Comparison of ENCODE assay signal across 8 cellular contexts in genomic region chr11:66607126-66607834, GRCh38. TPM values are rescaled to one million over a fixed set of nuclear protein-coding genes. Genes with fewer than 3 reads are reported as not detected.
DNase-seq lines count a peak whose midpoint lies in the region; ATAC-seq, FAIRE-seq and TF ChIP-seq lines count a peak whose summit lies in the region.

No MANE protein-coding gene starts in this region.

- no peaks in the 10 kb centered on the region for H3K9me3 ChIP-seq in adipocyte (ENCODE audit: control insufficient read depth, low read length)
- no peaks in the 10 kb centered on the region for H3K9me3 ChIP-seq in left ventricle myocardium inferior (replicated peaks)
- H3K9me3 ChIP-seq in small intestine (ENCODE audit: control insufficient read depth, low read depth): no peaks in the 10 kb centered on the region

- no peaks in the 10 kb centered on the region for H3K27me3 ChIP-seq in adipocyte (replicated peaks; ENCODE audit: control insufficient read depth, insufficient read depth, low read length)
- no peaks in the 10 kb centered on the region for H3K27me3 ChIP-seq in left ventricle myocardium inferior (ENCODE audit: low read depth)
- H3K27me3 ChIP-seq in small intestine (ENCODE audit: control insufficient read depth in 2 of 2, insufficient read depth in 2 of 2, low read length in 2 of 2): no peaks in the 10 kb centered on the region

- 10 to 38% (median 29%) methylated on average over 8 of the region's 8 CpGs for WGBS in small intestine, 3 donors

- no peak for ATAC-seq in HG02571 (IDR thresholded peaks at IDR 0.05; ENCODE audit: unreplicated experiment)

- H3K36me3 ChIP-seq in adipocyte (ENCODE audit: control insufficient read depth, insufficient read depth, low read length, severe bottlenecking) (peaks cover 18% of the 10 kb centered on the region), left ventricle myocardium inferior (peaks cover 23% of the 10 kb centered on the region), small intestine (ENCODE audit: control insufficient read depth in 2 of 2, insufficient read depth in 2 of 2, low read length in 2 of 2) (peaks cover 0 to 2% of the 10 kb centered on the region in 2 donors)

- DNase-seq in GM04503 (ENCODE audit: low read depth) (peak; percentile 65), adipocyte (ENCODE audit: low read depth) (peak; percentile 72), left ventricle myocardium inferior (peak; percentile 51), small intestine (peak; percentile 91), activated gamma-delta T cell treated with Interleukin-2 at 50 U/mL for 16 hours (no peak), OCI-M1 (lab: John Stamatoyannopoulos, UW) (no peak)
- no peak for DNase-seq in activated CD4-positive, alpha-beta T cell treated with anti-CD3 and anti-CD28 coated beads, Interleukin-2, amount 50 U/mL, for 48 hours

- intact Hi-C loops in left ventricle myocardium inferior (cut with micrococcal nuclease): no loop called here

- peak overlapping the region; percentile 39 for H3K9ac ChIP-seq in adipocyte (ENCODE audit: low read length)

- FAIRE-seq in small intestine (lab: Jason Lieb, UNC): no peak

- H3K4me3 ChIP-seq in adipocyte (ENCODE audit: low read length): no peak overlapping the region
- H3K4me3 ChIP-seq in left ventricle myocardium inferior: no peak overlapping the region
- no peak overlapping the region for H3K4me3 ChIP-seq in small intestine (ENCODE audit: low read depth in 1 of 2, low read length in 2 of 2)

- no peak for TF ChIP-seq CTCF in left ventricle myocardium inferior (IDR thresholded peaks at IDR 0.05; ENCODE audit: borderline replicate concordance)

- H3K4me1 ChIP-seq in adipocyte (ENCODE audit: control insufficient read depth, insufficient read depth, low read length) (peaks cover 27% of the 10 kb centered on the region), left ventricle myocardium inferior (peaks cover 20% of the 10 kb centered on the region), small intestine (ENCODE audit: control insufficient read depth in 2 of 2, insufficient read depth in 1 of 2, low read depth in 1 of 2, low read length in 1 of 2) (no peaks in the 10 kb centered on the region)

- H3K27ac ChIP-seq in left ventricle myocardium inferior (replicated peaks): peak overlapping the region; percentile 39
- peak overlapping the region; percentile 16 to 80 for H3K27ac ChIP-seq in small intestine (ENCODE audit: low read depth in 1 of 2, low read length in 1 of 2)

RNA-seq across cellular contexts. Expression of gene RBM14, which starts 9.2 kb away (rescaled TPM):
- total RNA-seq in left ventricle myocardium inferior: 37.9 TPM
- polyA plus RNA-seq in small intestine: 10 to 100 TPM; 17.0 to 39.0 (median 26.2) TPM

RNA-seq across cellular contexts. Expression of gene CCS, which starts 14.3 kb away (rescaled TPM):
- total RNA-seq in left ventricle myocardium inferior: 25.3 TPM
- polyA plus RNA-seq in small intestine: 10 to 100 TPM; 35.0 to 100.0 (median 82.4) TPM

RNA-seq across cellular contexts. Expression of gene CCDC87, which starts 14.4 kb away (rescaled TPM):
- 0.41 TPM for total RNA-seq in left ventricle myocardium inferior
- polyA plus RNA-seq in small intestine: under 1 TPM in 2 of 3 donors, not detected in 1; 0.21 to 0.22 TPM

RNA-seq across cellular contexts. Expression of gene RBM4, which starts 31.2 kb away (rescaled TPM):
- total RNA-seq in left ventricle myocardium inferior: 57.1 TPM
- 100 to 1,000 TPM in 1 of 3 donors, 10 to 100 TPM in 2; 86.1 to 100 (median 88.4) TPM for polyA plus RNA-seq in small intestine

RNA-seq across cellular contexts. Expression of gene CTSF, which starts 38.9 kb away (rescaled TPM):
- total RNA-seq in left ventricle myocardium inferior: 48.6 TPM
- polyA plus RNA-seq in small intestine: 10 to 100 TPM in 1 of 3 donors, 1 to 10 TPM in 1, under 1 TPM in 1; 0.67 to 21.0 (median 2.2) TPM

Comparison
In these comparisons a context has a peak if more than half of its experiments do, and no peak if none do; other contexts are left out.
1. DNase-seq: peak in GM04503 (single experiment), adipocyte (single experiment), left ventricle myocardium inferior (single experiment) and small intestine (single experiment); none in activated gamma-delta T cell treated with Interleukin-2 at 50 U/mL for 16 hours (single experiment), activated CD4-positive, alpha-beta T cell treated with anti-CD3 and anti-CD28 coated beads, Interleukin-2, amount 50 U/mL, for 48 hours (0 of 2) and OCI-M1 (single experiment).